Comparison of ENCODE assay signal across 1 cellular context in genomic region chr14:35355981-35356839, GRCh38.
TF ChIP-seq lines count a peak whose summit lies in the region.

No MANE protein-coding gene starts in this region.

TF ChIP-seq in HepG2, 621 proteins besides CTCF, POLR2A, EP300 and RAD21 (continued from another document and continues in another):
- TF ChIP-seq ZFP62 (CRISPR knock-in tag; IDR thresholded peaks at IDR 0.05) (peak; percentile 91; the same call in 1 of the 2 replicates), HDAC2 (CRISPR knock-in tag; IDR thresholded peaks at IDR 0.05) (peak; percentile 88; the same call in 1 of the 2 replicates), SRSF1 (optimal IDR thresholded peaks at IDR 0.05; ENCODE audit: low read depth, low read length) (no peak), ZNF275 (CRISPR knock-in tag; IDR thresholded peaks at IDR 0.05; ENCODE audit: borderline replicate concordance) (no peak), HHEX (CRISPR knock-in tag; IDR thresholded peaks at IDR 0.05) (peak; percentile 42; the same call in 1 of the 2 replicates), ZNF383 (CRISPR knock-in tag; IDR thresholded peaks at IDR 0.05; ENCODE audit: borderline replicate concordance) (no peak), ZNF468 (CRISPR knock-in tag; IDR thresholded peaks at IDR 0.05) (no peak), ZFP36L1 (CRISPR knock-in tag; IDR thresholded peaks at IDR 0.05) (peak; percentile 83; the same call in 1 of the 2 replicates), EHMT2 (IDR thresholded peaks at IDR 0.05; ENCODE audit: borderline replicate concordance, low read depth, low read length) (peak; percentile 78; the same call in 1 of the 2 replicates), MEIS2 (CRISPR knock-in tag; IDR thresholded peaks at IDR 0.05) (peak; percentile 93), ZNF142 (CRISPR knock-in tag; IDR thresholded peaks at IDR 0.05) (no peak), SALL2 (CRISPR knock-in tag; IDR thresholded peaks at IDR 0.05) (no peak; the same call in 1 of the 2 replicates), HNRNPL (IDR thresholded peaks at IDR 0.05; ENCODE audit: low read depth, low read length) (no peak), ZSCAN31 (CRISPR knock-in tag; IDR thresholded peaks at IDR 0.05; ENCODE audit: low read depth) (peak; percentile 69; the same call in 1 of the 2 replicates), RXRB (CRISPR knock-in tag; IDR thresholded peaks at IDR 0.05; ENCODE audit: borderline replicate concordance) (peak; percentile 96), MAX (IDR thresholded peaks at IDR 0.05) (no peak), ZNF441 (CRISPR knock-in tag; IDR thresholded peaks at IDR 0.05; ENCODE audit: borderline replicate concordance) (no peak; the same call in 1 of the 2 replicates), ZNF605 (CRISPR knock-in tag; IDR thresholded peaks at IDR 0.05) (no peak), ZNF580 (CRISPR knock-in tag; IDR thresholded peaks at IDR 0.05; ENCODE audit: borderline replicate concordance, low read depth) (no peak), ZNF101 (CRISPR knock-in tag; IDR thresholded peaks at IDR 0.05; ENCODE audit: borderline replicate concordance, low read depth) (no peak), NCOA2 (CRISPR knock-in tag; IDR thresholded peaks at IDR 0.05) (peak; percentile 84), ZNF264 (CRISPR knock-in tag; IDR thresholded peaks at IDR 0.05) (peak; percentile 46; the same call in 1 of the 2 replicates), TEAD3 (CRISPR knock-in tag; optimal IDR thresholded peaks at IDR 0.05; ENCODE audit: borderline replicate concordance) (peak; percentile 99), RBAK (CRISPR knock-in tag; IDR thresholded peaks at IDR 0.05) (no peak; the same call in 1 of the 2 replicates), ZNF549 (CRISPR knock-in tag; IDR thresholded peaks at IDR 0.05) (no peak), RNF2 (conservative IDR thresholded peaks at IDR 0.05; ENCODE audit: low read depth) (no peak), ZSCAN22 (CRISPR knock-in tag; IDR thresholded peaks at IDR 0.05) (no peak), ZNF160 (CRISPR knock-in tag; IDR thresholded peaks at IDR 0.05) (peak; percentile 81; the same call in 1 of the 2 replicates), NCOA5 (CRISPR knock-in tag; IDR thresholded peaks at IDR 0.05) (no peak), ZNF225 (CRISPR knock-in tag; IDR thresholded peaks at IDR 0.05) (no peak), THAP8 (CRISPR knock-in tag; IDR thresholded peaks at IDR 0.05; ENCODE audit: borderline replicate concordance) (no peak), FOXO4 (CRISPR knock-in tag; conservative IDR thresholded peaks at IDR 0.05) (0 out of 2 replicates have a peak, but pooled peaks have one; percentile 93), ADNP (CRISPR knock-in tag; IDR thresholded peaks at IDR 0.05) (no peak), CBX1 (IDR thresholded peaks at IDR 0.05; ENCODE audit: low read depth) (no peak), ZNF660 (CRISPR knock-in tag; IDR thresholded peaks at IDR 0.05; ENCODE audit: borderline replicate concordance, low read depth) (no peak), SSRP1 (CRISPR knock-in tag; IDR thresholded peaks at IDR 0.05) (no peak), ARID2 (CRISPR knock-in tag; IDR thresholded peaks at IDR 0.05; ENCODE audit: borderline replicate concordance) (peak; percentile 91), TIGD3 (CRISPR knock-in tag; IDR thresholded peaks at IDR 0.05; ENCODE audit: borderline replicate concordance) (no peak), NFAT5 (CRISPR knock-in tag; IDR thresholded peaks at IDR 0.05) (no peak), MLLT10 (CRISPR knock-in tag; IDR thresholded peaks at IDR 0.05) (no peak), ZNF17 (CRISPR knock-in tag; IDR thresholded peaks at IDR 0.05) (no peak), ZFP1 (CRISPR knock-in tag; IDR thresholded peaks at IDR 0.05) (peak; percentile 92), PRMT3 (CRISPR knock-in tag; IDR thresholded peaks at IDR 0.05; ENCODE audit: borderline replicate concordance, low read depth) (no peak), IKZF5 (CRISPR knock-in tag; IDR thresholded peaks at IDR 0.05) (peak; percentile 95), ARNT2 (CRISPR knock-in tag; IDR thresholded peaks at IDR 0.05; ENCODE audit: low read depth) (no peak), MEF2D (CRISPR knock-in tag; IDR thresholded peaks at IDR 0.05) (peak; percentile 76)
- TF ChIP-seq, protein P1, sequence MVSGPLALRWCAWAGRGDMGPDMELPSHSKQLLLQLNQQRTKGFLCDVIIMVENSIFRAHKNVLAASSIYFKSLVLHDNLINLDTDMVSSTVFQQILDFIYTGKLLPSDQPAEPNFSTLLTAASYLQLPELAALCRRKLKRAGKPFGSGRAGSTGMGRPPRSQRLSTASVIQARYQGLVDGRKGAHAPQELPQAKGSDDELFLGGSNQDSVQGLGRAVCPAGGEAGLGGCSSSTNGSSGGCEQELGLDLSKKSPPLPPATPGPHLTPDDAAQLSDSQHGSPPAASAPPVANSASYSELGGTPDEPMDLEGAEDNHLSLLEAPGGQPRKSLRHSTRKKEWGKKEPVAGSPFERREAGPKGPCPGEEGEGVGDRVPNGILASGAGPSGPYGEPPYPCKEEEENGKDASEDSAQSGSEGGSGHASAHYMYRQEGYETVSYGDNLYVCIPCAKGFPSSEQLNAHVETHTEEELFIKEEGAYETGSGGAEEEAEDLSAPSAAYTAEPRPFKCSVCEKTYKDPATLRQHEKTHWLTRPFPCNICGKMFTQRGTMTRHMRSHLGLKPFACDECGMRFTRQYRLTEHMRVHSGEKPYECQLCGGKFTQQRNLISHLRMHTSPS (CRISPR knock-in tag; IDR thresholded peaks at IDR 0.05; ENCODE audit: low read depth): 0 out of 2 replicates have a peak, but pooled peaks have one; percentile 21
